13 cellular contexts compared by ENCODE assay signal in genomic region chr21:39033878-39034589, GRCh38.
A peak's percentile ranks its signal among the peaks of the same experiment; 100 is the strongest.
DNase-seq lines count a peak whose midpoint lies in the region; ATAC-seq and TF ChIP-seq lines count a peak whose summit lies in the region.
"Had no signal": no experiment of that assay in that cellular context is flagged by ENCODE, and none has a peak within 500 bp of the region (broad histone marks: within the 10 kb centered on the region; RNA-seq: fewer than 3 reads in every experiment).

No MANE protein-coding gene starts in this region.

- no peak for TF ChIP-seq EP300 in stomach (IDR thresholded peaks at IDR 0.05)

- TF ChIP-seq CTCF in mammary epithelial cell (conservative IDR thresholded peaks at IDR 0.05 in 1 of 2, IDR thresholded peaks at IDR 0.05 in 1 of 2; ENCODE audit: extremely low read depth in 1 of 2, insufficient read depth in 1 of 2, low read depth in 1 of 2, low read length in 2 of 2) (no peak), stomach (IDR thresholded peaks at IDR 0.05) (no peak)

- intact Hi-C loops in mammary epithelial cell (cut with micrococcal nuclease), result loop anchor here (5.0 kb wide), 1 partner anchor 48 kb away; no protein-coding TSS in a partner anchor
- intact Hi-C loops in left colon (cut with DNase I, micrococcal nuclease), result no loop called here
- intact Hi-C loops in stomach (cut with DNase I; ENCODE audit: low total_unique reads), result no loop called here

- no peaks in the 10 kb centered on the region for H3K79me2 ChIP-seq in mammary epithelial cell (ENCODE audit: insufficient read depth, low read length)

- BruUV-seq in mammary epithelial cell (replicated peaks; lab: Mats Ljungman, UMichigan), result no TSS peak

- dilution Hi-C loops in mammary epithelial cell (cut with HindIII; ENCODE audit: low sequenced_read_pairs), result no loop called here

- H3K4me1 ChIP-seq in mammary epithelial cell (ENCODE audit: insufficient read depth, low read length) (peaks cover 28% of the 10 kb centered on the region), stomach (peaks cover 0 to 19% (median 15%) of the 10 kb centered on the region in 4 donors)

- peak; percentile 8 for DNase-seq in MV-4-11 (lab: John Stamatoyannopoulos, UW)
- no peak for DNase-seq in mammary epithelial cell
- peak; percentile 88 to 94 for DNase-seq in left colon
- peak; percentile 63 for DNase-seq in stomach
- no peak for DNase-seq in GOT3 (lab: John Stamatoyannopoulos, UW)
- DNase-seq in anterior cingulate cortex (lab: John Stamatoyannopoulos, UW), result no peak
- DNase-seq in SK-N-DZ (ENCODE audit: low spot score), result no peak
- DNase-seq: activated T-cell treated with anti-CD3 and anti-CD28 coated beads, Interleukin-2, amount 50 U/mL, for 24 hours; dorsolateral prefrontal cortex; immature natural killer cell; NCI-H2171 treated with DMSO at 0.1 percent for 48 hours; spleen had no signal

- in situ Hi-C loops in mammary epithelial cell (cut with MboI; ENCODE audit: low sequenced_read_pairs in 2 of 2), result no loop called here

- peak; percentile 98 for ATAC-seq in left colon
- ATAC-seq in GM19023 (IDR thresholded peaks at IDR 0.05; ENCODE audit: unreplicated experiment), result no peak

- H2AFZ ChIP-seq in mammary epithelial cell (ENCODE audit: low read depth, low read length), result peak overlapping the region; percentile 80

- CTCF ChIA-PET in mammary epithelial cell (lab: Charles Lee; ENCODE audit: low non-redundant PET), result no interaction called here

- no peak for TF ChIP-seq POLR2A in stomach (IDR thresholded peaks at IDR 0.05)

- H3K27me3 ChIP-seq in mammary epithelial cell (ENCODE audit: insufficient read depth, low read length) (no peaks in the 10 kb centered on the region), stomach (no peaks in the 10 kb centered on the region)
- H3K27me3 ChIP-seq: dorsolateral prefrontal cortex had no signal

- H3K36me3 ChIP-seq in mammary epithelial cell (ENCODE audit: insufficient read depth, low read length) (no peaks in the 10 kb centered on the region), stomach (no peaks in the 10 kb centered on the region)
- H3K36me3 ChIP-seq: spleen had no signal

- H3K4me3 ChIP-seq in mammary epithelial cell (replicated peaks in 1 of 3; ENCODE audit: insufficient read depth in 1 of 3, low read depth in 2 of 3, low read length in 3 of 3), result no peak overlapping the region
- peak overlapping the region in 1 of 4 donors; percentile 3 for H3K4me3 ChIP-seq in stomach
- H3K4me3 ChIP-seq: dorsolateral prefrontal cortex, spleen had no signal

- WGBS in mammary epithelial cell (ENCODE audit: low coverage, missing lambda C conversion rate), result 10% methylated on average over 22 of the region's 22 CpGs
- 19 to 49% (median 36%) methylated on average over 21 to 22 of the region's 22 CpGs for WGBS in stomach, 5 donors

- peak overlapping the region; percentile 8 for H3K27ac ChIP-seq in mammary epithelial cell (ENCODE audit: insufficient read depth, low read depth, low read length)
- peak overlapping the region in 4 of 5 donors; percentile 32 to 74 (median 42) for H3K27ac ChIP-seq in stomach
- H3K27ac ChIP-seq: spleen had no signal

- H3K9me3 ChIP-seq in mammary epithelial cell (replicated peaks; ENCODE audit: insufficient read depth, low read length) (no peaks in the 10 kb centered on the region), stomach (no peaks in the 10 kb centered on the region)
- H3K9me3 ChIP-seq: spleen had no signal

- peak overlapping the region; percentile 34 for H3K4me2 ChIP-seq in mammary epithelial cell (ENCODE audit: insufficient read depth, low read depth, low read length)

- no peak overlapping the region for H3K9ac ChIP-seq in mammary epithelial cell (ENCODE audit: insufficient read depth, low read length)

- no peaks in the 10 kb centered on the region for H4K20me1 ChIP-seq in mammary epithelial cell (ENCODE audit: insufficient read depth, low read length)

Comparison
In these comparisons a context has a peak if more than half of its experiments do, and no peak if none do; other contexts are left out.
1. DNase-seq: peak in MV-4-11 (single experiment), left colon (2 of 2) and stomach (single experiment); none in mammary epithelial cell (single experiment), GOT3 (single experiment), anterior cingulate cortex (0 of 58) and SK-N-DZ (single experiment).